Comparison of ENCODE assay signal across 29 cellular contexts in genomic region chr4:152962160-152962559, GRCh38.
"Had no signal": no experiment of that assay in that cellular context is flagged by ENCODE, and none has a peak within 500 bp of the region (broad histone marks: within the 10 kb centered on the region; RNA-seq: fewer than 3 reads in every experiment).

No MANE protein-coding gene starts in this region.

- H3K27ac ChIP-seq: brain microvascular endothelial cell, WERI-Rb-1 had no signal

- H3K27me3 ChIP-seq: brain microvascular endothelial cell had no signal

- ATAC-seq: activated CD8-positive, alpha-beta memory T cell treated with anti-CD3 and anti-CD28 coated beads, Interleukin-2, amount 10 ng/mL, durations not matched to agents 7 days and 5 days; activated naive CD8-positive, alpha-beta T cell treated with anti-CD3 and anti-CD28 coated beads, Interleukin-2, amount 50 U/mL, for 24 hours had no signal

- H3K36me3 ChIP-seq: brain microvascular endothelial cell had no signal

- DNase-seq: activated CD4-positive, alpha-beta memory T cell treated with anti-CD3 and anti-CD28 coated beads, Interleukin-2, amount 10 ng/mL, durations not matched to agents 7 days and 5 days; activated CD4-positive, alpha-beta T cell treated with anti-CD3 and anti-CD28 coated beads for 1 hour; activated CD4-positive, alpha-beta T cell treated with anti-CD3 and anti-CD28 coated beads for 48 hours; activated CD4-positive, CD25-positive, alpha-beta regulatory T cell; activated CD8-positive, alpha-beta memory T cell treated with anti-CD3 and anti-CD28 coated beads for 24 hours; activated CD8-positive, alpha-beta memory T cell treated with anti-CD3 and anti-CD28 coated beads, Interleukin-2, amount 10 ng/mL, durations not matched to agents 7 days and 5 days; activated CD8-positive, alpha-beta memory T cell treated with anti-CD3 and anti-CD28 coated beads, Interleukin-2, amount 50 U/mL, for 48 hours; activated effector memory CD4-positive, alpha-beta T cell treated with Interleukin-2 at 50 U/mL for 16 hours; activated naive CD4-positive, alpha-beta T cell treated with anti-CD3 and anti-CD28 coated beads, Interleukin-2, amount 10 ng/mL, durations not matched to agents 7 days and 5 days; activated naive CD8-positive, alpha-beta T cell treated with anti-CD3 and anti-CD28 coated beads, Interleukin-2, amount 50 U/mL, for 24 hours; activated T-cell treated with anti-CD3 and anti-CD28 coated beads, Interleukin-2, amount 50 U/mL, for 48 hours; amniotic stem cell; aorta; brain microvascular endothelial cell; central memory CD4-positive, alpha-beta T cell; NCI-H1092 treated with DMSO at 0.1 percent for 48 hours; NCI-H1417; NCI-H146; NCI-H187; NCI-H2029 treated with DMSO at 0.1 percent for 48 hours; NCI-H2107; NCI-H2171; NCI-H446; NCI-H510A treated with DMSO at 0.1 percent for 48 hours; Right ventricle myocardium superior; SW 1271; T-helper 1 cell; T1000; WERI-Rb-1 had no signal
